In the genomic region with DNA sequence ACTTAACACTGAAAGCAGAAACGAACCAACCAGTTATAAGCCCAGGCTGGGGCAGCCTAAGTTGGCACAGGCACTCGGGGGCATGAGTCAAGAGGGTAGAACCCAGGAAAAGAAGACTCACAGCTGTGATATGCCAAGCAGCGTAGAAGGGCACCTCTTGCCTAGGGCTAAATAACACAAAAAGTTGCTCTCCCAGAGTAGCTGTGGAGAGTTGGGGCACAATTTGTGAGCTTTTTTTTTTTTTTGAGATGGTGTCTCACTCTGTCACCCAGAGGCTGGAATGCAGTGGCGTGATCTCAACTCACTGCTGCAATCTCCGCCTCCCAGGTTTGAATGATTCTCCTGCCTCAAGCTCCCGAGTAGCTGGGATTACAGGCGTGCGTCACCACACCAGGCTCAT, we compare ENCODE assay signal across 2 cellular contexts.
TF ChIP-seq lines count a peak whose summit lies in the region.

No MANE protein-coding gene starts in this region.

TF ChIP-seq in SK-N-SH, 30 proteins besides CTCF, POLR2A, EP300 and RAD21 (continued from another document):
- TF ChIP-seq USF1 (IDR thresholded peaks at IDR 0.05; ENCODE audit: borderline replicate concordance, low read depth) = no peak
- no peak for TF ChIP-seq MXI1 (IDR thresholded peaks at IDR 0.05; ENCODE audit: low read depth, low read length)
- TF ChIP-seq ELF1 (IDR thresholded peaks at IDR 0.05) = no peak
- peak; percentile 30; the same call in 1 of the 2 replicates for TF ChIP-seq FOSL2 (IDR thresholded peaks at IDR 0.05; ENCODE audit: borderline replicate concordance, low read depth)
- TF ChIP-seq RCOR1 (IDR thresholded peaks at IDR 0.05; ENCODE audit: low read length) = no peak
- TF ChIP-seq RXRA (IDR thresholded peaks at IDR 0.05; ENCODE audit: borderline replicate concordance, low read depth) = no peak
- no peak for TF ChIP-seq NRF1 (IDR thresholded peaks at IDR 0.05; ENCODE audit: low read depth, low read length)
- no peak for TF ChIP-seq EZH2phosphoT487 (IDR thresholded peaks at IDR 0.05; ENCODE audit: borderline replicate concordance, low read depth)
- TF ChIP-seq, protein P1, sequence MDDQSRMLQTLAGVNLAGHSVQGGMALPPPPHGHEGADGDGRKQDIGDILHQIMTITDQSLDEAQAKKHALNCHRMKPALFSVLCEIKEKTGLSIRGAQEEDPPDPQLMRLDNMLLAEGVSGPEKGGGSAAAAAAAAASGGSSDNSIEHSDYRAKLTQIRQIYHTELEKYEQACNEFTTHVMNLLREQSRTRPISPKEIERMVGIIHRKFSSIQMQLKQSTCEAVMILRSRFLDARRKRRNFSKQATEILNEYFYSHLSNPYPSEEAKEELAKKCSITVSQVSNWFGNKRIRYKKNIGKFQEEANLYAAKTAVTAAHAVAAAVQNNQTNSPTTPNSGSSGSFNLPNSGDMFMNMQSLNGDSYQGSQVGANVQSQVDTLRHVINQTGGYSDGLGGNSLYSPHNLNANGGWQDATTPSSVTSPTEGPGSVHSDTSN (IDR thresholded peaks at IDR 0.05) = 0 out of 2 replicates have a peak, but pooled peaks have one; percentile 6
- TF ChIP-seq CHD2 (IDR thresholded peaks at IDR 0.05; ENCODE audit: low read length, partially characterized antibody) = no peak
- no peak for TF ChIP-seq SMC3 (IDR thresholded peaks at IDR 0.05; ENCODE audit: low read depth, low read length)
- TF ChIP-seq, protein P2, sequence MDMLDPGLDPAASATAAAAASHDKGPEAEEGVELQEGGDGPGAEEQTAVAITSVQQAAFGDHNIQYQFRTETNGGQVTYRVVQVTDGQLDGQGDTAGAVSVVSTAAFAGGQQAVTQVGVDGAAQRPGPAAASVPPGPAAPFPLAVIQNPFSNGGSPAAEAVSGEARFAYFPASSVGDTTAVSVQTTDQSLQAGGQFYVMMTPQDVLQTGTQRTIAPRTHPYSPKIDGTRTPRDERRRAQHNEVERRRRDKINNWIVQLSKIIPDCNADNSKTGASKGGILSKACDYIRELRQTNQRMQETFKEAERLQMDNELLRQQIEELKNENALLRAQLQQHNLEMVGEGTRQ (IDR thresholded peaks at IDR 0.05; ENCODE audit: borderline replicate concordance, low read depth, low read length) = no peak
- TF ChIP-seq YY1 (IDR thresholded peaks at IDR 0.05; ENCODE audit: low read depth) = no peak
- TF ChIP-seq TEAD4 (IDR thresholded peaks at IDR 0.05; ENCODE audit: borderline replicate concordance, insufficient read depth) = no peak
- no peak for TF ChIP-seq GATA2 (CRISPR knock-in tag; IDR thresholded peaks at IDR 0.05)

TF ChIP-seq in SK-N-SH treated with all-trans-retinoic acid at 6 μM for 48 hours, 23 proteins besides CTCF, POLR2A, EP300 and RAD21 (continued from another document):
- TF ChIP-seq PATZ1 (CRISPR knock-in tag; IDR thresholded peaks at IDR 0.05; ENCODE audit: borderline replicate concordance) = no peak
- no peak for TF ChIP-seq TSHZ2 (CRISPR knock-in tag; IDR thresholded peaks at IDR 0.05)
- no peak for TF ChIP-seq ESRRG (CRISPR knock-in tag; IDR thresholded peaks at IDR 0.05)
- no peak for TF ChIP-seq CREB5 (CRISPR knock-in tag; IDR thresholded peaks at IDR 0.05; ENCODE audit: low read depth)
- TF ChIP-seq ZFP3 (CRISPR knock-in tag; IDR thresholded peaks at IDR 0.05) = no peak
- TF ChIP-seq SNAI2 (CRISPR knock-in tag; IDR thresholded peaks at IDR 0.05) = no peak
- TF ChIP-seq, protein P3, sequence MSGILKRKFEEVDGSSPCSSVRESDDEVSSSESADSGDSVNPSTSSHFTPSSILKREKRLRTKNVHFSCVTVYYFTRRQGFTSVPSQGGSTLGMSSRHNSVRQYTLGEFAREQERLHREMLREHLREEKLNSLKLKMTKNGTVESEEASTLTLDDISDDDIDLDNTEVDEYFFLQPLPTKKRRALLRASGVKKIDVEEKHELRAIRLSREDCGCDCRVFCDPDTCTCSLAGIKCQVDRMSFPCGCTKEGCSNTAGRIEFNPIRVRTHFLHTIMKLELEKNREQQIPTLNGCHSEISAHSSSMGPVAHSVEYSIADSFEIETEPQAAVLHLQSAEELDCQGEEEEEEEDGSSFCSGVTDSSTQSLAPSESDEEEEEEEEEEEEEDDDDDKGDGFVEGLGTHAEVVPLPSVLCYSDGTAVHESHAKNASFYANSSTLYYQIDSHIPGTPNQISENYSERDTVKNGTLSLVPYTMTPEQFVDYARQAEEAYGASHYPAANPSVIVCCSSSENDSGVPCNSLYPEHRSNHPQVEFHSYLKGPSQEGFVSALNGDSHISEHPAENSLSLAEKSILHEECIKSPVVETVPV (CRISPR knock-in tag; IDR thresholded peaks at IDR 0.05) = no peak
- no peak for TF ChIP-seq OSR1 (CRISPR knock-in tag; IDR thresholded peaks at IDR 0.05)
- TF ChIP-seq PPARA (CRISPR knock-in tag; IDR thresholded peaks at IDR 0.05; ENCODE audit: borderline replicate concordance) = no peak
- TF ChIP-seq ARNTL (CRISPR knock-in tag; IDR thresholded peaks at IDR 0.05; ENCODE audit: borderline replicate concordance, low read depth) = no peak
- TF ChIP-seq RARB (CRISPR knock-in tag; IDR thresholded peaks at IDR 0.05) = no peak
- no peak for TF ChIP-seq CSDC2 (CRISPR knock-in tag; IDR thresholded peaks at IDR 0.05)
- no peak for TF ChIP-seq ZNF565 (CRISPR knock-in tag; conservative IDR thresholded peaks at IDR 0.05; ENCODE audit: low read depth)
- TF ChIP-seq GLIS3 (CRISPR knock-in tag; IDR thresholded peaks at IDR 0.05) = no peak
- no peak for TF ChIP-seq ZC3H10 (CRISPR knock-in tag; IDR thresholded peaks at IDR 0.05)
- no peak for TF ChIP-seq ZFP30 (CRISPR knock-in tag; IDR thresholded peaks at IDR 0.05)
